In the genomic region with DNA sequence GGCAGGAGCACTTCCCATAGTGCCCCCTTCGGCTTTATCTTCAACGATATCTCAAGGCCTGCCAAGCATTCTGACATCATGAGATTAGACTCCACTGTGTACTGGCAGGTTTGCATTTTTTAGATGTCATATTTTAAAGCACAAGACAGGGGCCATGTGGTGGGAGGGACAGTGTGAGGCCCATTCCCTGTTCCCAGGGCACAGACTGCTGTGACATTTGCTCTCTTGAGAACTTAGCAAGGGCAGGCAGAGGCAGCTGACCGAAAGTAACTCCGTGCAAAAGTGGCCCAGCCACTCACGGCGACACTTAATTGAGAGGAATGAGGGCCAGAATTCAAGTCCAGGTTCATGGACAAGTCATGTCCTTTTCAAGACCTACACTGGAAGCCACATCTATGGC, we compare ENCODE assay signal across 20 cellular contexts.
DNase-seq lines count a peak whose midpoint lies in the region; ATAC-seq, FAIRE-seq and TF ChIP-seq lines count a peak whose summit lies in the region.
"Had no signal": no experiment of that assay in that cellular context is flagged by ENCODE, and none has a peak within 500 bp of the region (broad histone marks: within the 10 kb centered on the region; RNA-seq: fewer than 3 reads in every experiment).

No MANE protein-coding gene starts in this region.

- TF ChIP-seq POLR2A in thyroid gland (IDR thresholded peaks at IDR 0.05): no peak

- no peaks in the 10 kb centered on the region for H3K36me3 ChIP-seq in bronchial epithelial cell (ENCODE audit: control insufficient read depth, insufficient read depth, low read length)
- H3K36me3 ChIP-seq in lower lobe of right lung: no peaks in the 10 kb centered on the region
- H3K36me3 ChIP-seq in thyroid gland: no peaks in the 10 kb centered on the region
- H3K36me3 ChIP-seq in CD8-positive, alpha-beta memory T cell (ENCODE audit: insufficient read depth, low read length): no peaks in the 10 kb centered on the region

- no peaks in the 10 kb centered on the region for H3K36me3 Mint-ChIP-seq in CD8-positive, alpha-beta memory T cell

- H3K9me3 ChIP-seq in right cardiac atrium (ENCODE audit: control insufficient read depth, low read length) (peaks cover 2% of the 10 kb centered on the region), lower lobe of right lung (no peaks in the 10 kb centered on the region), thyroid gland (no peaks in the 10 kb centered on the region)
- no peaks in the 10 kb centered on the region for H3K9me3 ChIP-seq in CD8-positive, alpha-beta memory T cell (ENCODE audit: low read length)

- TF ChIP-seq CTCF in bronchial epithelial cell (IDR thresholded peaks at IDR 0.05; ENCODE audit: insufficient read depth, low read length, severe bottlenecking): no peak
- TF ChIP-seq CTCF in lower lobe of right lung (IDR thresholded peaks at IDR 0.05): no peak
- TF ChIP-seq CTCF in thyroid gland (IDR thresholded peaks at IDR 0.05): no peak

- H3K4me3 ChIP-seq in right cardiac atrium (ENCODE audit: low read length) (no peak overlapping the region), bronchial epithelial cell (ENCODE audit: low read depth, low read length) (no peak overlapping the region), lower lobe of right lung (no peak overlapping the region), thyroid gland (replicated peaks in 1 of 3) (no peak overlapping the region)
- H3K4me3 ChIP-seq in CD8-positive, alpha-beta memory T cell (ENCODE audit: low read length): no peak overlapping the region
- H3K4me3 ChIP-seq: GM23338 had no signal

- POLR2A ChIA-PET in CD8-positive, alpha-beta memory T cell (lab: Charles Lee): no interaction called here

- CTCF ChIA-PET in CD8-positive, alpha-beta memory T cell (lab: Charles Lee): no interaction called here

- intact Hi-C loops in Right ventricle myocardium superior (cut with DNase I): loop anchor here (5.0 to 10.0 kb wide), 3 partner anchors 318 to 1140 kb away; a partner anchor contains a TSS
- intact Hi-C loops in right cardiac atrium (cut with DNase I): loop anchor here (5.0 to 10.0 kb wide), 6 partner anchors 230 to 1140 kb away; a partner anchor contains a TSS
- intact Hi-C loops in lower lobe of right lung (cut with DNase I): no loop called here
- intact Hi-C loops in thyroid gland (cut with DNase I): loop anchor here (5.0 kb wide), 1 partner anchor 323 kb away; no protein-coding TSS in a partner anchor

- no peak overlapping the region for H3K27ac ChIP-seq in right cardiac atrium (ENCODE audit: low read length)
- H3K27ac ChIP-seq in lower lobe of right lung: no peak overlapping the region
- H3K27ac ChIP-seq in thyroid gland: no peak overlapping the region
- H3K27ac ChIP-seq in CD8-positive, alpha-beta memory T cell (ENCODE audit: low read depth, low read length): no peak overlapping the region

- H3K4me1 Mint-ChIP-seq in CD8-positive, alpha-beta memory T cell: no peaks in the 10 kb centered on the region
- H3K4me1 Mint-ChIP-seq: B cell had no signal

- ATAC-seq in Right ventricle myocardium superior (ENCODE audit: poor library complexity) (peak; percentile 21), right cardiac atrium (no peak), lower lobe of right lung (peak; percentile 55 to 66), HG02623 (IDR thresholded peaks at IDR 0.05; ENCODE audit: unreplicated experiment) (no peak)
- ATAC-seq: GM23338 had no signal

- H3K27me3 Mint-ChIP-seq in CD8-positive, alpha-beta memory T cell: no peaks in the 10 kb centered on the region
- H3K27me3 Mint-ChIP-seq: B cell; CD4-positive, alpha-beta T cell had no signal

- peak; percentile 43 for FAIRE-seq in bronchial epithelial cell (lab: Jason Lieb, UNC)
- FAIRE-seq: D721Med, G401.6, GM12891 had no signal

- H3K4me3 Mint-ChIP-seq in CD8-positive, alpha-beta memory T cell: no peak overlapping the region
- H3K4me3 Mint-ChIP-seq: B cell; CD4-positive, alpha-beta T cell; GM23338 had no signal

- no peaks in the 10 kb centered on the region for H3K27me3 ChIP-seq in right cardiac atrium (ENCODE audit: control insufficient read depth, insufficient read depth)
- H3K27me3 ChIP-seq in bronchial epithelial cell (ENCODE audit: control insufficient read depth, insufficient read depth, low read length): no peaks in the 10 kb centered on the region
- H3K27me3 ChIP-seq in lower lobe of right lung (ENCODE audit: low read depth): no peaks in the 10 kb centered on the region
- H3K27me3 ChIP-seq in thyroid gland: no peaks in the 10 kb centered on the region
- no peaks in the 10 kb centered on the region for H3K27me3 ChIP-seq in CD8-positive, alpha-beta memory T cell (ENCODE audit: insufficient read depth, low read length, poor library complexity, severe bottlenecking)

- H3K4me1 ChIP-seq in right cardiac atrium (ENCODE audit: control insufficient read depth, insufficient read depth, low read length): peaks cover 2% of the 10 kb centered on the region
- H3K4me1 ChIP-seq in lower lobe of right lung: peaks cover 14% of the 10 kb centered on the region
- H3K4me1 ChIP-seq in thyroid gland: peaks cover 15 to 22% of the 10 kb centered on the region in 2 donors
- no peaks in the 10 kb centered on the region for H3K4me1 ChIP-seq in CD8-positive, alpha-beta memory T cell (ENCODE audit: insufficient read depth, low read length)

- DNase-seq in Right ventricle myocardium superior (no peak), right cardiac atrium (no peak), bronchial epithelial cell (ENCODE audit: low read depth) (no peak), lower lobe of right lung (no peak), thyroid gland (peak; percentile 49 to 66), HCEC 1CT (no peak)
- DNase-seq in CD8-positive, alpha-beta memory T cell: no peak
- DNase-seq: 8988T; C1 segment of cervical spinal cord; CD4-positive, alpha-beta T cell; DMS153; DMS79 treated with DMSO at 0.1 percent for 48 hours; EL; H7 had no signal

- 58% methylated on average over 6 of the region's 6 CpGs for WGBS in right cardiac atrium
- 44 to 50% methylated on average over 6 of the region's 6 CpGs for WGBS in thyroid gland, 2 donors

- peak overlapping the region in 1 of 8 donors; percentile 65 for H3K27ac Mint-ChIP-seq in CD8-positive, alpha-beta memory T cell
- H3K27ac Mint-ChIP-seq: B cell; CD4-positive, alpha-beta T cell; GM23338 had no signal

- H3K9me3 Mint-ChIP-seq in CD8-positive, alpha-beta memory T cell: peaks cover 0 to 14% (median 3%) of the 10 kb centered on the region in 5 donors

Comparison
In these comparisons a context has a peak if more than half of its experiments do, and no peak if none do; other contexts are left out.
1. ATAC-seq: peak in Right ventricle myocardium superior (single experiment) and lower lobe of right lung (2 of 2); none in right cardiac atrium (0 of 2) and HG02623 (single experiment).
2. DNase-seq: peak in thyroid gland (2 of 2); none in Right ventricle myocardium superior (single experiment), right cardiac atrium (0 of 3), bronchial epithelial cell (single experiment), lower lobe of right lung (single experiment), CD8-positive, alpha-beta memory T cell (0 of 5) and HCEC 1CT (single experiment).